9 cellular contexts compared by ENCODE assay signal in the genomic region with DNA sequence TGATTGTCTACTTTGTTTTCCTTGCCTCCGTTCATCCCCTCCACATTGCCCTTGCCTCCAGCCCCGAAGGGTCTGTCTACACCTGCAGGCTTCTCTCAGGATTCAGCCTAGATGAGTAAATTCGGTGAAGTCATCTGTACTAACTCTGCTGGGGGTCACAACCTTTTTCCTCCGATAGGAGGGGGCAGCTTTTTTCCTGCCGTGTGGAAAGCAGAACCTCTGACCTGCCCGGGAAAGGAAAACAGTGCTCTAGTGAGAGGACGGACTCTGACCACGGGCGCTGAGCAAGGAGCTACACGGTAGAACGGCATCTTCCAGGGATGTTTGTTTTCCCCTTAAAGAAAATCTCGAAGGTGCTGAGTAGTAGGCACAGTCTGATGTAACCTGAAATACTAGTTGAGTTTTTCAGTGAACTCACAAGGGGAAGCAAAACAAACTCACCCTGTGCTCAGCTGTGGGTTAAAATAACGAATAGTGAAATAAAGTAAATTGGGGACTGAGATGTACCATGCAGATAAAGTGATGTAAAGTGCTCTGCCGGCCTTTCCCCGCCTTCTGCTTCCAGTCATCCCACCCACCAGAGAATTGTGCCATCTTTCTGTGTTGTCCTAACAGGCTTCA.
DNase-seq lines count a peak whose midpoint lies in the region; ATAC-seq and TF ChIP-seq lines count a peak whose summit lies in the region.
"Had no signal": no experiment of that assay in that cellular context is flagged by ENCODE, and none has a peak within 500 bp of the region (broad histone marks: within the 10 kb centered on the region; RNA-seq: fewer than 3 reads in every experiment).

No MANE protein-coding gene starts in this region.

- TF ChIP-seq CTCF in C4-2B (conservative IDR thresholded peaks at IDR 0.05) = no peak
- no peak for TF ChIP-seq CTCF in PC-9 (conservative IDR thresholded peaks at IDR 0.05)
- TF ChIP-seq CTCF in esophagus squamous epithelium (IDR thresholded peaks at IDR 0.05) = no peak

- H3K4me2 ChIP-seq in PC-9 = peak overlapping the region; percentile 86

- peaks cover 47% of the 10 kb centered on the region for H3F3A ChIP-seq in PC-9 (ENCODE audit: insufficient read depth, low read depth)

- no TSS peak for BruUV-seq in PC-9 (replicated peaks; lab: Mats Ljungman, UMichigan)

- no peak for ATAC-seq in HG02610 (IDR thresholded peaks at IDR 0.05; ENCODE audit: unreplicated experiment)

- H3K4me3 ChIP-seq in PC-9 = peak overlapping the region; percentile 59
- H3K4me3 ChIP-seq in esophagus squamous epithelium = peak overlapping the region; percentile 55 to 90 (median 72)

- H3K79me2 ChIP-seq in PC-9 (ENCODE audit: low read depth) = peaks cover 92% of the 10 kb centered on the region

- WGBS in esophagus squamous epithelium, 2 donors = 11 to 23% methylated on average over 7 to 15 of the region's 15 CpGs

- peak in 1 of 2 experiments; percentile 65 for DNase-seq in PC-9
- no peak for DNase-seq in esophagus squamous epithelium (lab: John Stamatoyannopoulos, UW)
- DNase-seq in pons (ENCODE audit: low spot score) = peak; percentile 62
- no peak for DNase-seq in GM03348 (ENCODE audit: low spot score)
- no peak for DNase-seq in GM19240 (ENCODE audit: insufficient read length, low spot score)
- no peak for DNase-seq in inferior parietal cortex (ENCODE audit: extremely low spot score)
- DNase-seq: occipital lobe had no signal

- H3K36me3 ChIP-seq in PC-9 (ENCODE audit: low read depth) (peaks cover 55% of the 10 kb centered on the region), esophagus squamous epithelium (peaks cover 0 to 21% (median 0%) of the 10 kb centered on the region in 3 donors)

- H3K9me2 ChIP-seq in PC-9 (ENCODE audit: insufficient read depth) = no peaks in the 10 kb centered on the region

- CTCF ChIA-PET in PC-9 (lab: Charles Lee) = no interaction called here

- POLR2A ChIA-PET in PC-9 (lab: Charles Lee; ENCODE audit: unreplicated experiment) = interaction anchor here (0.5 to 0.9 kb wide), 6 partner anchors 9 to 123 kb away, joined by 3 to 10 read pairs (median 6); no protein-coding TSS in a partner anchor

- no peaks in the 10 kb centered on the region for H4K20me1 ChIP-seq in PC-9 (ENCODE audit: insufficient read depth)

- TF ChIP-seq POLR2A in esophagus squamous epithelium (IDR thresholded peaks at IDR 0.05) = no peak

- H3K27ac ChIP-seq in C4-2B (peak overlapping the region; percentile 37), PC-9 (peak overlapping the region; percentile 90), esophagus squamous epithelium (peak overlapping the region; percentile 97 to 100 (median 99))

- H3K27me3 ChIP-seq in PC-9 (ENCODE audit: insufficient read depth, low read depth) = no peaks in the 10 kb centered on the region
- H3K27me3 ChIP-seq in esophagus squamous epithelium = peaks cover 0 to 10% (median 0%) of the 10 kb centered on the region in 4 donors

- intact Hi-C loops in PC-9 (cut with micrococcal nuclease; ENCODE audit: unreplicated experiment) = loop anchor here (5.0 kb wide), 1 partner anchor 456 kb away; no protein-coding TSS in a partner anchor
- intact Hi-C loops in esophagus squamous epithelium (cut with DNase I) = loop anchor here (10.0 kb wide), 2 partner anchors 83 to 223 kb away; no protein-coding TSS in a partner anchor

- H2AFZ ChIP-seq in PC-9 = no peak overlapping the region

- H3K4me1 ChIP-seq in PC-9 (replicated peaks; ENCODE audit: insufficient read depth) = peaks cover 53% of the 10 kb centered on the region
- peaks cover 0 to 75% (median 21%) of the 10 kb centered on the region in 3 donors for H3K4me1 ChIP-seq in esophagus squamous epithelium

- H3K9me3 ChIP-seq in PC-9 (ENCODE audit: insufficient read depth, low read depth) = no peaks in the 10 kb centered on the region
- no peaks in the 10 kb centered on the region for H3K9me3 ChIP-seq in esophagus squamous epithelium

Comparison
In these comparisons a context has a peak if more than half of its experiments do, and no peak if none do; other contexts are left out.
1. H3K27ac ChIP-seq: peak in every context shown above with its lines; median percentile 99 in esophagus squamous epithelium; 90 in PC-9; 37 in C4-2B.